Comparison of ENCODE assay signal across 9 cellular contexts in the genomic region with DNA sequence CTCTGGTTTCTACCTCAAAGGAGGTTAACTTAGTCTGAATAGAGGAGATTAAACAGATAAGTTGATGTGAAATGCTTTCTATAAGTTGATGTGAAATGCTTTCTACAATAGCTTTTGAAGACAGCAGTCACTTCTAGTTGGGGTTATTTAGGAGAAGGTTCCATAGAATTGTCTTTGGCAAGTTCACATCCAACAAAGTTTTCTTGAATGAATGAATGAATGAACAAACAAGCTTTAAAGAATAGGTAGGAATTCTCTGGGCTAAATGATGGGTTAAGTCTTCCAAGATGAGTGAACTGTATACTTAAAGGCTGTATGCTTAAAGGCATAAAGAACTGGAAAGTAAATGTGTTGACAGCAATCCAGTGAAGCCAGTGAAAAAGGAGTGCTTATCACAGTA. TPM values are rescaled to one million over a fixed set of nuclear protein-coding genes. Genes with fewer than 3 reads are reported as not detected.
A peak's percentile ranks its signal among the peaks of the same experiment; 100 is the strongest.
DNase-seq lines count a peak whose midpoint lies in the region; ATAC-seq and TF ChIP-seq lines count a peak whose summit lies in the region.
"Had no signal": no experiment of that assay in that cellular context is flagged by ENCODE, and none has a peak within 500 bp of the region (broad histone marks: within the 10 kb centered on the region; RNA-seq: fewer than 3 reads in every experiment).

No MANE protein-coding gene starts in this region.

- no peaks in the 10 kb centered on the region for H3K9me3 ChIP-seq in CD8-positive, alpha-beta memory T cell (ENCODE audit: low read length)
- no peaks in the 10 kb centered on the region for H3K9me3 ChIP-seq in breast epithelium
- H3K9me3 ChIP-seq in gastroesophageal sphincter: no peaks in the 10 kb centered on the region

- H3K27ac Mint-ChIP-seq in CD8-positive, alpha-beta memory T cell: peak overlapping the region in 4 of 8 donors; percentile 13 to 68 (median 65)
- H3K27ac Mint-ChIP-seq in natural killer cell (peak overlapping the region in 1 of 2 donors; percentile 88), CD14-positive monocyte (peak overlapping the region in 2 of 7 donors; percentile 4 to 22)

- H3K27me3 ChIP-seq in CD8-positive, alpha-beta memory T cell (ENCODE audit: insufficient read depth, low read length, poor library complexity, severe bottlenecking): no peaks in the 10 kb centered on the region
- H3K27me3 ChIP-seq in breast epithelium: no peaks in the 10 kb centered on the region
- no peaks in the 10 kb centered on the region for H3K27me3 ChIP-seq in gastroesophageal sphincter

- peaks cover 40% of the 10 kb centered on the region for H3K4me1 ChIP-seq in CD8-positive, alpha-beta memory T cell (ENCODE audit: insufficient read depth, low read length)
- H3K4me1 ChIP-seq in breast epithelium (peaks cover 0 to 5% of the 10 kb centered on the region in 2 donors), gastroesophageal sphincter (peaks cover 2 to 64% (median 16%) of the 10 kb centered on the region in 3 donors)

- no peak for ATAC-seq in natural killer cell
- ATAC-seq in gastroesophageal sphincter: no peak
- no peak for ATAC-seq in HG02763 (IDR thresholded peaks at IDR 0.05; ENCODE audit: unreplicated experiment)
- no peak for ATAC-seq in left colon

- peaks cover 9% of the 10 kb centered on the region for H3K36me3 ChIP-seq in CD8-positive, alpha-beta memory T cell (ENCODE audit: insufficient read depth, low read length)
- H3K36me3 ChIP-seq in breast epithelium: no peaks in the 10 kb centered on the region
- peaks cover 0 to 19% of the 10 kb centered on the region in 2 donors for H3K36me3 ChIP-seq in gastroesophageal sphincter

- peaks cover 0 to 1% of the 10 kb centered on the region in 2 donors for H3K27me3 Mint-ChIP-seq in CD8-positive, alpha-beta memory T cell
- H3K27me3 Mint-ChIP-seq in natural killer cell (ENCODE audit: low read depth in 2 of 2) (no peaks in the 10 kb centered on the region), CD14-positive monocyte (ENCODE audit: low read depth in 3 of 3) (peaks cover 0 to 5% (median 2%) of the 10 kb centered on the region in 3 donors)

- H3K36me3 Mint-ChIP-seq in CD8-positive, alpha-beta memory T cell: peaks cover 0 to 45% (median 8%) of the 10 kb centered on the region in 3 donors
- H3K36me3 Mint-ChIP-seq in natural killer cell: no peaks in the 10 kb centered on the region
- peaks cover 16 to 29% of the 10 kb centered on the region in 2 donors for H3K36me3 Mint-ChIP-seq in CD14-positive monocyte

- CTCF ChIA-PET in CD8-positive, alpha-beta memory T cell (lab: Charles Lee): interaction anchor here (1.1 to 3.6 kb wide), 3 partner anchors 14 to 314 kb away, joined by 3 to 30 read pairs (median 7); a partner anchor contains a TSS

- H3K4me3 Mint-ChIP-seq in CD8-positive, alpha-beta memory T cell: peak overlapping the region; percentile 93 to 99 (median 95)
- H3K4me3 Mint-ChIP-seq in natural killer cell: peak overlapping the region; percentile 93
- H3K4me3 Mint-ChIP-seq in CD14-positive monocyte: peak overlapping the region in 1 of 2 donors; percentile 95

- no peak for TF ChIP-seq CTCF in LNCaP clone FGC (IDR thresholded peaks at IDR 0.05; ENCODE audit: control insufficient read depth, extremely low read depth, insufficient read depth)
- no peak for TF ChIP-seq CTCF in breast epithelium (IDR thresholded peaks at IDR 0.05)
- no peak for TF ChIP-seq CTCF in natural killer cell (IDR thresholded peaks at IDR 0.05)
- TF ChIP-seq CTCF in CD14-positive monocyte (IDR thresholded peaks at IDR 0.05): no peak
- TF ChIP-seq CTCF in gastroesophageal sphincter (IDR thresholded peaks at IDR 0.05): no peak

- no peak for TF ChIP-seq EP300 in gastroesophageal sphincter (IDR thresholded peaks at IDR 0.05)

- DNase-seq in CD8-positive, alpha-beta memory T cell: no peak
- no peak for DNase-seq in LNCaP clone FGC (ENCODE audit: low read depth)
- DNase-seq in breast epithelium (ENCODE audit: low spot score in 2 of 2): no peak
- no peak for DNase-seq in natural killer cell
- DNase-seq in CD14-positive monocyte (ENCODE audit: low spot score): no peak
- DNase-seq in left colon: no peak
- DNase-seq: SHP77 treated with DMSO at 0.1 percent for 48 hours had no signal

- POLR2A ChIA-PET in CD8-positive, alpha-beta memory T cell (lab: Charles Lee): interaction anchor here (1.0 kb wide), 1 partner anchor 13 kb away, joined by 3 read pairs; no protein-coding TSS in a partner anchor

- TF ChIP-seq POLR2A in breast epithelium (IDR thresholded peaks at IDR 0.05) (no peak), gastroesophageal sphincter (IDR thresholded peaks at IDR 0.05) (no peak)

- H3K27ac ChIP-seq in CD8-positive, alpha-beta memory T cell (ENCODE audit: low read depth, low read length): no peak overlapping the region
- no peak overlapping the region for H3K27ac ChIP-seq in breast epithelium
- H3K27ac ChIP-seq in gastroesophageal sphincter: no peak overlapping the region

- H3K4me3 ChIP-seq in CD8-positive, alpha-beta memory T cell (ENCODE audit: low read length): peak overlapping the region; percentile 99
- H3K4me3 ChIP-seq in LNCaP clone FGC (ENCODE audit: low read depth, low read length) (peak overlapping the region; percentile 81), breast epithelium (peak overlapping the region; percentile 67 to 97 (median 88)), gastroesophageal sphincter (no peak overlapping the region)

- peaks cover 56 to 73% (median 73%) of the 10 kb centered on the region in 3 donors for H3K4me1 Mint-ChIP-seq in CD8-positive, alpha-beta memory T cell
- peaks cover 46 to 51% of the 10 kb centered on the region in 2 donors for H3K4me1 Mint-ChIP-seq in natural killer cell
- peaks cover 34% of the 10 kb centered on the region for H3K4me1 Mint-ChIP-seq in CD14-positive monocyte

- intact Hi-C loops in breast epithelium (cut with DNase I; ENCODE audit: low total_unique reads): no loop called here
- intact Hi-C loops in natural killer cell (cut with micrococcal nuclease): loop anchor here (2.0 to 10.0 kb wide), 3 partner anchors 315 to 651 kb away; a partner anchor contains a TSS
- intact Hi-C loops in CD14-positive monocyte (cut with micrococcal nuclease): loop anchor here (5.0 kb wide), 2 partner anchors 66 to 316 kb away; a partner anchor contains a TSS
- intact Hi-C loops in left colon (cut with DNase I, micrococcal nuclease): loop anchor here in 1 of 2 donors (5.0 to 10.0 kb wide), 2 partner anchors 61 to 319 kb away; a partner anchor contains a TSS

- no peaks in the 10 kb centered on the region for H3K9me3 Mint-ChIP-seq in CD8-positive, alpha-beta memory T cell
- no peaks in the 10 kb centered on the region for H3K9me3 Mint-ChIP-seq in natural killer cell
- peaks cover 0 to 2% (median 0%) of the 10 kb centered on the region in 7 donors for H3K9me3 Mint-ChIP-seq in CD14-positive monocyte

RNA-seq across cellular contexts. Expression of a gene that starts 1.9 kb away (rescaled TPM):
- total RNA-seq in CD8-positive, alpha-beta memory T cell: 10 to 100 TPM; 59.8 to 63.8 TPM
- 58.5 TPM for polyA plus RNA-seq in CD8-positive, alpha-beta memory T cell
- total RNA-seq in breast epithelium: 10 to 100 TPM; 36.1 to 52.0 (median 49.6) TPM
- 10 to 100 TPM; 73.2 to 86.0 (median 82.6) TPM for total RNA-seq in natural killer cell
- polyA plus RNA-seq in CD14-positive monocyte: 10 to 100 TPM; 57.2 to 60.3 TPM
- 10 to 100 TPM; 42.7 to 73.3 (median 53.7) TPM for total RNA-seq in gastroesophageal sphincter
- 10 to 100 TPM; 44.8 to 46.2 TPM for total RNA-seq in left colon

RNA-seq across cellular contexts. Expression of a gene that starts 18.5 kb away (rescaled TPM):
- 10 to 100 TPM; 47.1 to 49.6 TPM for total RNA-seq in CD8-positive, alpha-beta memory T cell
- polyA plus RNA-seq in CD8-positive, alpha-beta memory T cell: 13.2 TPM
- total RNA-seq in breast epithelium (1 to 10 TPM; 6.2 to 8.0 (median 6.9) TPM), natural killer cell (10 to 100 TPM in 1 of 3 donors, 1 to 10 TPM in 2; 7.7 to 11.3 (median 9.5) TPM), gastroesophageal sphincter (10 to 100 TPM in 2 of 4 donors, 1 to 10 TPM in 2; 7.0 to 14.4 (median 9.3) TPM), left colon (10 to 100 TPM; 19.5 to 25.3 TPM)
- 10 to 100 TPM; 15.2 to 16.1 TPM for polyA plus RNA-seq in CD14-positive monocyte

Comparison
In these comparisons a context has a peak if more than half of its experiments do, and no peak if none do; other contexts are left out.
1. H3K4me3 ChIP-seq: peak in CD8-positive, alpha-beta memory T cell (single experiment), LNCaP clone FGC (single experiment) and breast epithelium (3 of 3); none in gastroesophageal sphincter (0 of 2).